Comparison of ENCODE assay signal across 12 cellular contexts in genomic region chr4:168562021-168562691, GRCh38.
DNase-seq lines count a peak whose midpoint lies in the region; TF ChIP-seq lines count a peak whose summit lies in the region.
"Had no signal": no experiment of that assay in that cellular context is flagged by ENCODE, and none has a peak within 500 bp of the region (broad histone marks: within the 10 kb centered on the region; RNA-seq: fewer than 3 reads in every experiment).

No MANE protein-coding gene starts in this region.

- POLR2A ChIA-PET in RWPE1 (lab: Yijun Ruan, JAX; ENCODE audit: low non-redundant PET): no interaction called here

- DNase-seq in HCEC 1CT: peak; percentile 40
- peak; percentile 52 for DNase-seq in RWPE1 (ENCODE audit: low spot score)
- peak; percentile 43 for DNase-seq in fibroblast of peridontal ligament (ENCODE audit: extremely low read depth)
- peak; percentile 55 for DNase-seq in retinal pigment epithelial cell (ENCODE audit: low read depth)
- no peak for DNase-seq in MV-4-11 (lab: John Stamatoyannopoulos, UW)
- no peak for DNase-seq in AML-193 (lab: John Stamatoyannopoulos, UW)
- no peak for DNase-seq in activated CD4-positive, alpha-beta T cell treated with anti-CD3 and anti-CD28 coated beads, Interleukin-2, amount 50 U/mL, for 1 hour
- DNase-seq: amygdala; CD8-positive, alpha-beta memory T cell; endodermal cell; NCI-H524 treated with DMSO at 0.1 percent for 48 hours; WERI-Rb-1 had no signal

- no peak overlapping the region for H3K4me3 ChIP-seq in retinal pigment epithelial cell (ENCODE audit: low read length)

- CTCF ChIA-PET in RWPE1 (lab: Yijun Ruan, JAX): no interaction called here

- H3K27ac ChIP-seq in RWPE1: no peak overlapping the region
- H3K27ac ChIP-seq: WERI-Rb-1 had no signal

- TF ChIP-seq CTCF in RWPE1 (conservative IDR thresholded peaks at IDR 0.05; ENCODE audit: low read depth) (no peak), retinal pigment epithelial cell (conservative IDR thresholded peaks at IDR 0.05; ENCODE audit: low read depth, low read length) (no peak)

Comparison
In these comparisons a context has a peak if more than half of its experiments do, and no peak if none do; other contexts are left out.
1. DNase-seq: peak in HCEC 1CT (single experiment), RWPE1 (single experiment), fibroblast of peridontal ligament (single experiment) and retinal pigment epithelial cell (single experiment); none in MV-4-11 (single experiment), AML-193 (0 of 2) and activated CD4-positive, alpha-beta T cell treated with anti-CD3 and anti-CD28 coated beads, Interleukin-2, amount 50 U/mL, for 1 hour (single experiment).